12 cellular contexts compared by ENCODE assay signal in the genomic region with DNA sequence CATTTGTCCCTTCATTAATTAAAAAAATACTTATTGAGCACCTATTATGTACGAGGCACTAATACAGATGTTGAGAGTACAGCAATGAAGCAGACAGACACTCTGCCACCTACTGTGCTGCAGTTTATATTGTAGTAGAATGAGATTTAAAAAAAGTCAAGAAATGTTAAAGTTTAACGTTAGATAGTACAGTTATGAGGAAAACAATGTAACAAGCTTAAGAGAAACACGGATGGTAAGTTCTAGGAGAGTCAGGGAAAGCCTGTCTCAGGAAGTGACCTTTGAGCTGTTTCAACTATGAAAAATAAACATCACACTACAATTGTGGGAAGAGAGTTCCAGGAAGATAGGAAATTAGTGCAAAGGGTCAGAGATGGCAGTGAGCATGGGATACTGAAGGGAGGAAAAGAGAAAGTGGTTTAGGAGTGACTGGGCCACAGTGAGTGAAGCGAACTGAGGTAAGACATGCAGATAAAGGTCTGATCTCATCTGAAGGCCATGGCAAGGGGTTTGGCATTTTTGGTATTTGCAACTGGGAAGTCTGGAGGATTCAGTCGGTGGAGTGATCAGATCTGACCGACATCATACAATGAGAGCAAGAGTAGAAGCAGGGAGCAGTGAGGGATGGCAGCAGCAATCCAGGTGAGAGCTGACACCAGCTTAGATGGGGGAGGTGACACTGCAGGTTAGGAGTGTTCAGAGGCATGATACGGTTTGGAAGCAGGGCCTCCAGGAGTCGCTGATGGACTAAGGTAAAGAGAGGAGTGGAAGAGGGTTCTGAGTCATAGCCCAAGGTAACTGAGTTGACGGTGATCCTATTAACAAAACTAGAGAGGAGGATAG. TPM values are rescaled to one million over a fixed set of nuclear protein-coding genes. Genes with fewer than 3 reads are reported as not detected.
A peak's percentile ranks its signal among the peaks of the same experiment; 100 is the strongest.
DNase-seq lines count a peak whose midpoint lies in the region; ATAC-seq, FAIRE-seq and TF ChIP-seq lines count a peak whose summit lies in the region.
"Had no signal": no experiment of that assay in that cellular context is flagged by ENCODE, and none has a peak within 500 bp of the region (broad histone marks: within the 10 kb centered on the region; RNA-seq: fewer than 3 reads in every experiment).

No MANE protein-coding gene starts in this region.

- no TSS peak for BruUV-seq in Calu3 (replicated peaks; lab: Mats Ljungman, UMichigan)

- peak overlapping the region; percentile 69 for H3K27ac Mint-ChIP-seq in Calu3 (ENCODE audit: unreplicated experiment)

- H3K4me1 ChIP-seq in mucosa of descending colon (ENCODE audit: low read depth) (peaks cover 25% of the 10 kb centered on the region), tibial artery (peaks cover 0 to 27% (median 6%) of the 10 kb centered on the region in 4 donors)

- no peaks in the 10 kb centered on the region for H3K36me3 ChIP-seq in mucosa of descending colon (ENCODE audit: low read depth)
- H3K36me3 ChIP-seq in tibial artery = peaks cover 0 to 9% (median 8%) of the 10 kb centered on the region in 3 donors

- H3K27ac ChIP-seq in tibial artery = no peak overlapping the region
- H3K27ac ChIP-seq: C4-2B had no signal

- H3K27me3 ChIP-seq in tibial artery = no peaks in the 10 kb centered on the region

- intact Hi-C loops in Calu3 (cut with micrococcal nuclease; ENCODE audit: unreplicated experiment) (loop anchor here (1.0 to 5.0 kb wide), 6 partner anchors 33 to 418 kb away; no protein-coding TSS in a partner anchor), mucosa of descending colon (cut with DNase I, micrococcal nuclease) (no loop called here), tibial artery (cut with DNase I; ENCODE audit: low total_unique reads) (no loop called here)

- H3K4me3 ChIP-seq in fibroblast of the aortic adventitia (ENCODE audit: low read depth, low read length) (no peak overlapping the region), mucosa of descending colon (no peak overlapping the region), tibial artery (no peak overlapping the region)

- H3K4me3 Mint-ChIP-seq in Calu3 (ENCODE audit: low read depth, unreplicated experiment) = peak overlapping the region; percentile 45

- H3K9me3 ChIP-seq in mucosa of descending colon = no peaks in the 10 kb centered on the region
- H3K9me3 ChIP-seq in tibial artery = no peaks in the 10 kb centered on the region

- peaks cover 8% of the 10 kb centered on the region for H3K36me3 Mint-ChIP-seq in Calu3 (ENCODE audit: insufficient read depth, unreplicated experiment)

- DNase-seq in Calu3 (peak; percentile 84), RCC 7860 (ENCODE audit: low spot score) (peak; percentile 31), fibroblast of the aortic adventitia (ENCODE audit: low read depth) (peak; percentile 44), mucosa of descending colon (peak in 2 of 3 donors; percentile 65 to 71), tibial artery (no peak), retina (no peak), DMS114 treated with DMSO at 0.1 percent for 48 hours (lab: John Stamatoyannopoulos, UW; ENCODE audit: unreplicated experiment) (no peak), SK-N-DZ (ENCODE audit: low spot score) (no peak)
- DNase-seq: activated CD4-positive, CD25-positive, alpha-beta regulatory T cell treated with anti-CD3 and anti-CD28 coated beads, Interleukin-2, amount 50 U/mL, for 72 hours; anterior cingulate cortex had no signal

- peak; percentile 93 for ATAC-seq in mucosa of descending colon

- H3K4me1 Mint-ChIP-seq in Calu3 (ENCODE audit: low read depth, unreplicated experiment) = peaks cover 31% of the 10 kb centered on the region

- no peak for TF ChIP-seq CTCF in Calu3 (IDR thresholded peaks at IDR 0.05; ENCODE audit: unreplicated experiment)
- no peak for TF ChIP-seq CTCF in fibroblast of the aortic adventitia (IDR thresholded peaks at IDR 0.05; ENCODE audit: insufficient read depth, low read length)
- no peak for TF ChIP-seq CTCF in mucosa of descending colon (IDR thresholded peaks at IDR 0.05)
- no peak for TF ChIP-seq CTCF in tibial artery (IDR thresholded peaks at IDR 0.05)

- no peaks in the 10 kb centered on the region for H3K9me3 Mint-ChIP-seq in Calu3 (ENCODE audit: low read depth, unreplicated experiment)

- CTCF ChIA-PET in Calu3 (lab: Charles Lee) = interaction anchor here (0.5 to 5.8 kb wide), 14 partner anchors 10 to 372 kb away, joined by 3 to 170 read pairs (median 6); no protein-coding TSS in a partner anchor

- peak; percentile 21 for FAIRE-seq in RCC 7860 (lab: Jason Lieb, UNC)
- FAIRE-seq: urothelium cell line had no signal

- H3K27me3 Mint-ChIP-seq in Calu3 (ENCODE audit: unreplicated experiment) = no peaks in the 10 kb centered on the region

RNA-seq across cellular contexts. Expression of gene PLSCR4, which starts 28.5 kb away (rescaled TPM):
- total RNA-seq in Calu3 (2022) = 6.3 and 10.2 TPM in 2 replicates
- total RNA-seq in fibroblast of the aortic adventitia (ENCODE audit: low replicate concordance) = 28.3 and 46.3 TPM in 2 replicates
- total RNA-seq in mucosa of descending colon = 10 to 100 TPM; 45.3 to 72.7 (median 64.0) TPM
- polyA plus RNA-seq in SK-N-DZ (2014; cell fraction: cytosol; rRNA removed) = 1.6 and 4.3 TPM in 2 replicates
- 5.4 and 8.4 TPM in 2 replicates for polyA plus RNA-seq in SK-N-DZ (2014; cell fraction: nucleus; rRNA removed)

Comparison
In these comparisons a context has a peak if more than half of its experiments do, and no peak if none do; other contexts are left out.
1. DNase-seq: peak in Calu3 (single experiment), RCC 7860 (single experiment), fibroblast of the aortic adventitia (single experiment) and mucosa of descending colon (2 of 3); none in tibial artery (0 of 2), retina (single experiment), DMS114 treated with DMSO at 0.1 percent for 48 hours (single experiment) and SK-N-DZ (single experiment).